In the genomic region with DNA sequence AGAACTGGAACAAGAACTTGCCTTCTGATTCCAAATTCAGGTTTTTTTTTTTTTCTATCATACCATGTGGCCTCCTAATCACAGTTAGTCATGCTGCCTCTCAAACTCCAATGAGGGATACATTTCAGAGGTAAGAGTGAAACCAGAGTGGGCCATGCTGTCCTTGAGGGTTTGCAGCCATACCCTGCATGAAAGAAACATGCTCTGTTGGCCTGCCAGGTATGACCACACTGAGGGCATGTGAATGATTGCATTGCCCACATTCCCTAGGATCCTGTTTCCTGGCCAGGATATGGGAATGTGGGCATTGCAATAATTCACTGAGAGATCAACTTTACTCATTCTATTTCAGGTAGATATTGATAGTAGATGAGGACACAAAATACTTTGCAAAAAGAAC, we compare ENCODE assay signal across 29 cellular contexts. TPM values are rescaled to one million over a fixed set of nuclear protein-coding genes. Genes with fewer than 3 reads are reported as not detected.
"Had no signal": no experiment of that assay in that cellular context is flagged by ENCODE, and none has a peak within 500 bp of the region (broad histone marks: within the 10 kb centered on the region; RNA-seq: fewer than 3 reads in every experiment).

No MANE protein-coding gene starts in this region.

- DNase-seq: activated B cell treated with CpG ODN at 0.5 μM for 24 hours; activated CD4-positive, alpha-beta T cell treated with anti-CD3 and anti-CD28 coated beads for 48 hours; activated CD4-positive, alpha-beta T cell treated with anti-CD3 and anti-CD28 coated beads, Interleukin-2, amount 50 U/mL, for 1 hour; activated CD4-positive, alpha-beta T cell treated with anti-CD3 and anti-CD28 coated beads, Interleukin-2, amount 50 U/mL, for 48 hours; activated CD8-positive, alpha-beta memory T cell treated with anti-CD3 and anti-CD28 coated beads for 24 hours; activated CD8-positive, alpha-beta T cell treated with anti-CD3 and anti-CD28 coated beads for 36 hours; activated effector memory CD4-positive, alpha-beta T cell treated with Interleukin-2 at 50 U/mL for 16 hours; activated gamma-delta T cell treated with Interleukin-2 at 50 U/mL for 16 hours; activated naive CD4-positive, alpha-beta T cell treated with anti-CD3 and anti-CD28 coated beads, Interleukin-2, amount 50 U/mL, for 16 hours; activated naive CD4-positive, alpha-beta T cell treated with Interleukin-2 at 50 U/mL for 16 hours; activated T-cell treated with anti-CD3 and anti-CD28 coated beads, Interleukin-2, amount 50 U/mL, for 4 hours; amniotic stem cell; anterior cingulate cortex; caudate nucleus; cortex of kidney; dermis blood vessel endothelial cell; effector CD4-positive, alpha-beta T cell; effector memory CD8-positive, alpha-beta T cell; erythroblast; foreskin keratinocyte; T-cell; T1000; WERI-Rb-1 had no signal

- H3K4me3 ChIP-seq: esophagus muscularis mucosa, gastroesophageal sphincter had no signal

- H3K27ac ChIP-seq: esophagus muscularis mucosa, foreskin keratinocyte, gastroesophageal sphincter, WERI-Rb-1 had no signal

- H3K9me3 Mint-ChIP-seq: activated B cell treated with CpG ODN at 0.5 μM for 24 hours; activated CD8-positive, alpha-beta T cell treated with anti-CD3 and anti-CD28 coated beads for 36 hours; activated T-cell treated with anti-CD3 and anti-CD28 coated beads, Interleukin-2, amount 50 U/mL, for 4 hours; activated T-helper 17 cell treated with anti-CD3 and anti-CD28 coated beads, Interleukin-2, amount 50 U/mL, for 72 hours; effector memory CD8-positive, alpha-beta T cell; T-cell had no signal

- H3K27me3 Mint-ChIP-seq: activated B cell treated with CpG ODN at 0.5 μM for 24 hours; activated naive CD8-positive, alpha-beta T cell; activated T-helper 17 cell treated with anti-CD3 and anti-CD28 coated beads, Interleukin-2, amount 50 U/mL, for 72 hours; effector memory CD8-positive, alpha-beta T cell had no signal

- H3K27me3 ChIP-seq: esophagus muscularis mucosa, gastroesophageal sphincter had no signal

- ATAC-seq: activated CD4-positive, CD25-positive, alpha-beta regulatory T cell treated with anti-CD3 and anti-CD28 coated beads, Interleukin-2, amount 50 U/mL, for 24 hours; activated CD8-positive, alpha-beta T cell treated with anti-CD3 and anti-CD28 coated beads for 36 hours; activated T-cell treated with anti-CD3 and anti-CD28 coated beads, Interleukin-2, amount 50 U/mL, for 4 hours; activated T-helper 17 cell treated with anti-CD3 and anti-CD28 coated beads, Interleukin-2, amount 50 U/mL, for 72 hours; effector memory CD8-positive, alpha-beta T cell; foreskin keratinocyte; gastroesophageal sphincter; T-cell had no signal

- H3K9me3 ChIP-seq: gastroesophageal sphincter had no signal

- H3K27ac Mint-ChIP-seq: activated B cell treated with CpG ODN at 0.5 μM for 24 hours; activated CD8-positive, alpha-beta T cell treated with anti-CD3 and anti-CD28 coated beads for 36 hours; activated naive CD8-positive, alpha-beta T cell; activated T-helper 17 cell treated with anti-CD3 and anti-CD28 coated beads, Interleukin-2, amount 50 U/mL, for 72 hours; effector memory CD8-positive, alpha-beta T cell; T-cell; T-helper 1 cell treated with Interleukin-12 subunit alpha and Interleukin-12 subunit beta and Interleukin-4 antibody, amounts not matched to agents 30 μg/mL and 1 μg/mL, for 36 hours had no signal

- H3K4me1 ChIP-seq: esophagus muscularis mucosa, foreskin keratinocyte, gastroesophageal sphincter had no signal

- H3K4me3 Mint-ChIP-seq: activated B cell treated with CpG ODN at 0.5 μM for 24 hours; activated CD8-positive, alpha-beta T cell treated with anti-CD3 and anti-CD28 coated beads for 36 hours; activated naive CD8-positive, alpha-beta T cell; activated T-cell treated with anti-CD3 and anti-CD28 coated beads, Interleukin-2, amount 50 U/mL, for 4 hours; activated T-helper 17 cell treated with anti-CD3 and anti-CD28 coated beads, Interleukin-2, amount 50 U/mL, for 72 hours; effector memory CD8-positive, alpha-beta T cell; T-cell; T-helper 1 cell treated with Interleukin-12 subunit alpha and Interleukin-12 subunit beta and Interleukin-4 antibody, amounts not matched to agents 30 μg/mL and 1 μg/mL, for 36 hours had no signal

- H3K36me3 ChIP-seq: esophagus muscularis mucosa, gastroesophageal sphincter, WERI-Rb-1 had no signal

- H3K4me1 Mint-ChIP-seq: activated B cell treated with CpG ODN at 0.5 μM for 24 hours; activated T-helper 17 cell treated with anti-CD3 and anti-CD28 coated beads, Interleukin-2, amount 50 U/mL, for 72 hours; T-cell had no signal

RNA-seq across cellular contexts. Expression of a gene that starts 56.4 kb away (rescaled TPM):
- total RNA-seq: activated B cell treated with CpG ODN at 0.5 μM for 24 hours had no signal
